20 cellular contexts compared by ENCODE assay signal in genomic region chr6:43122146-43122545, GRCh38. TPM values are rescaled to one million over a fixed set of nuclear protein-coding genes. Genes with fewer than 3 reads are reported as not detected.
DNase-seq lines count a peak whose midpoint lies in the region; ATAC-seq and TF ChIP-seq lines count a peak whose summit lies in the region.
"Had no signal": no experiment of that assay in that cellular context is flagged by ENCODE, and none has a peak within 500 bp of the region (broad histone marks: within the 10 kb centered on the region; RNA-seq: fewer than 3 reads in every experiment).

No MANE protein-coding gene starts in this region.

- POLR2A ChIA-PET in MCF 10A (lab: Yijun Ruan, JAX), result interaction anchor here (1.2 to 3.7 kb wide), 5 partner anchors 25 to 247 kb away, joined by 3 to 17 read pairs (median 6); partner anchors contain the start of genes PTK7 and ZNF318

- peaks cover 9% of the 10 kb centered on the region for H3K36me3 Mint-ChIP-seq in MCF 10A (ENCODE audit: insufficient read depth, unreplicated experiment)
- H3K36me3 Mint-ChIP-seq in natural killer cell treated with Interleukin-12 subunit alpha and Interleukin-12 subunit beta and Interleukin-15 and Interleukin-18, amount 100 ng/mL, for 72 hours, result no peaks in the 10 kb centered on the region
- no peaks in the 10 kb centered on the region for H3K36me3 Mint-ChIP-seq in activated T-cell treated with anti-CD3 and anti-CD28 coated beads, Interleukin-2, amount 50 U/mL, for 24 hours (ENCODE audit: low read depth)
- H3K36me3 Mint-ChIP-seq: activated CD4-positive, alpha-beta memory T cell treated with anti-CD3 and anti-CD28 coated beads for 36 hours; activated naive CD4-positive, alpha-beta T cell treated with anti-CD3 and anti-CD28 coated beads, Interleukin-2, amount 50 U/mL, for 24 hours had no signal

- no peak overlapping the region for H3K4me3 Mint-ChIP-seq in MCF 10A (ENCODE audit: unreplicated experiment)
- H3K4me3 Mint-ChIP-seq in natural killer cell treated with Interleukin-12 subunit alpha and Interleukin-12 subunit beta and Interleukin-15 and Interleukin-18, amount 100 ng/mL, for 72 hours, result no peak overlapping the region
- H3K4me3 Mint-ChIP-seq in activated T-cell treated with anti-CD3 and anti-CD28 coated beads, Interleukin-2, amount 50 U/mL, for 24 hours, result no peak overlapping the region
- H3K4me3 Mint-ChIP-seq: activated CD4-positive, alpha-beta memory T cell treated with anti-CD3 and anti-CD28 coated beads for 36 hours; activated naive CD4-positive, alpha-beta T cell treated with anti-CD3 and anti-CD28 coated beads, Interleukin-2, amount 50 U/mL, for 24 hours; T-helper 17 cell had no signal

- CTCF ChIA-PET in MCF 10A (lab: Yijun Ruan, JAX), result interaction anchor here (0.7 to 2.7 kb wide), 2 partner anchors 21 to 1039 kb away, joined by 3 to 11 read pairs; no protein-coding TSS in a partner anchor

- 92% methylated on average over 2 of the region's 2 CpGs for WGBS in mesenchymal stem cell

- peak overlapping the region; percentile 79 for H4K91ac ChIP-seq in mesenchymal stem cell (ENCODE audit: low read length)

- H3K4me3 ChIP-seq in mesenchymal stem cell (ENCODE audit: insufficient read depth in 1 of 2, low read depth in 1 of 2, low read length in 2 of 2), result peak overlapping the region in 1 of 2 experiments; percentile 28
- H3K4me3 ChIP-seq in upper lobe of right lung, result no peak overlapping the region
- H3K4me3 ChIP-seq: mucosa of descending colon had no signal

- no peak overlapping the region for H3K4me2 ChIP-seq in mesenchymal stem cell (ENCODE audit: low read length, poor library complexity, severe bottlenecking)

- H2BK15ac ChIP-seq in mesenchymal stem cell (ENCODE audit: low read depth, poor library complexity, severe bottlenecking), result peak overlapping the region; percentile 39

- peak overlapping the region; percentile 98 for H3K27ac ChIP-seq in mesenchymal stem cell (ENCODE audit: low read length, poor library complexity, severe bottlenecking)
- H3K27ac ChIP-seq in upper lobe of right lung, result peak overlapping the region; percentile 68
- H3K27ac ChIP-seq: C4-2B had no signal

- no peak for ATAC-seq in upper lobe of right lung
- ATAC-seq in natural killer cell treated with Interleukin-12 subunit alpha and Interleukin-12 subunit beta and Interleukin-15 and Interleukin-18, amount 100 ng/mL, for 72 hours, result no peak
- ATAC-seq: mucosa of descending colon, T-helper 17 cell had no signal

- no TSS peak for BruUV-seq in MCF 10A (replicated peaks; lab: Mats Ljungman, UMichigan)

- TF ChIP-seq CTCF in MCF 10A (IDR thresholded peaks at IDR 0.05; ENCODE audit: unreplicated experiment), result no peak
- no peak for TF ChIP-seq CTCF in upper lobe of right lung (IDR thresholded peaks at IDR 0.05)

- H2BK120ac ChIP-seq in mesenchymal stem cell (ENCODE audit: low read depth, low read length), result peak overlapping the region; percentile 19

- peak overlapping the region; percentile 46 for H2BK5ac ChIP-seq in mesenchymal stem cell (ENCODE audit: low read depth, low read length, poor library complexity, severe bottlenecking)

- peak overlapping the region; percentile 70 for H4K8ac ChIP-seq in mesenchymal stem cell (ENCODE audit: low read length)

- H2AFZ ChIP-seq in mesenchymal stem cell (ENCODE audit: low read depth, low read length), result no peak overlapping the region

- H3K9me3 ChIP-seq in mesenchymal stem cell (ENCODE audit: control insufficient read depth, low read length) (no peaks in the 10 kb centered on the region), upper lobe of right lung (no peaks in the 10 kb centered on the region)
- H3K9me3 ChIP-seq: mucosa of descending colon had no signal

- peak overlapping the region; percentile 73 for H3K27ac Mint-ChIP-seq in MCF 10A (ENCODE audit: low read depth, unreplicated experiment)
- no peak overlapping the region for H3K27ac Mint-ChIP-seq in natural killer cell treated with Interleukin-12 subunit alpha and Interleukin-12 subunit beta and Interleukin-15 and Interleukin-18, amount 100 ng/mL, for 72 hours
- H3K27ac Mint-ChIP-seq in activated T-cell treated with anti-CD3 and anti-CD28 coated beads, Interleukin-2, amount 50 U/mL, for 24 hours, result no peak overlapping the region
- H3K27ac Mint-ChIP-seq: activated CD4-positive, alpha-beta memory T cell treated with anti-CD3 and anti-CD28 coated beads for 36 hours; activated naive CD4-positive, alpha-beta T cell treated with anti-CD3 and anti-CD28 coated beads, Interleukin-2, amount 50 U/mL, for 24 hours; T-helper 17 cell had no signal

- H3K4me1 Mint-ChIP-seq in MCF 10A (ENCODE audit: insufficient read depth, unreplicated experiment), result peaks cover 35% of the 10 kb centered on the region
- H3K4me1 Mint-ChIP-seq in natural killer cell treated with Interleukin-12 subunit alpha and Interleukin-12 subunit beta and Interleukin-15 and Interleukin-18, amount 100 ng/mL, for 72 hours (ENCODE audit: low read depth in 2 of 2), result no peaks in the 10 kb centered on the region
- no peaks in the 10 kb centered on the region for H3K4me1 Mint-ChIP-seq in activated T-cell treated with anti-CD3 and anti-CD28 coated beads, Interleukin-2, amount 50 U/mL, for 24 hours (ENCODE audit: low read depth)
- H3K4me1 Mint-ChIP-seq: activated naive CD4-positive, alpha-beta T cell treated with anti-CD3 and anti-CD28 coated beads, Interleukin-2, amount 50 U/mL, for 24 hours; T-helper 17 cell had no signal

- H3K9ac ChIP-seq in mesenchymal stem cell (ENCODE audit: low read length), result peak overlapping the region; percentile 87

- H3K23ac ChIP-seq in mesenchymal stem cell (ENCODE audit: low read length in 2 of 2), result peak overlapping the region in 1 of 2 experiments; percentile 68

- H2AK5ac ChIP-seq in mesenchymal stem cell (ENCODE audit: low read length, severe bottlenecking), result peak overlapping the region; percentile 91

- H3K79me1 ChIP-seq in mesenchymal stem cell (replicated peaks; ENCODE audit: low read length, poor library complexity, severe bottlenecking), result peaks cover 6% of the 10 kb centered on the region

- peak overlapping the region; percentile 75 to 76 for H3K18ac ChIP-seq in mesenchymal stem cell (ENCODE audit: low read depth in 1 of 2, low read length in 2 of 2)

- H3K14ac ChIP-seq in mesenchymal stem cell (ENCODE audit: low read length in 2 of 2), result peak overlapping the region in 1 of 2 experiments; percentile 97

- no peaks in the 10 kb centered on the region for H3K9me3 Mint-ChIP-seq in MCF 10A (ENCODE audit: unreplicated experiment)
- no peaks in the 10 kb centered on the region for H3K9me3 Mint-ChIP-seq in natural killer cell treated with Interleukin-12 subunit alpha and Interleukin-12 subunit beta and Interleukin-15 and Interleukin-18, amount 100 ng/mL, for 72 hours
- no peaks in the 10 kb centered on the region for H3K9me3 Mint-ChIP-seq in activated T-cell treated with anti-CD3 and anti-CD28 coated beads, Interleukin-2, amount 50 U/mL, for 24 hours
- H3K9me3 Mint-ChIP-seq: activated CD4-positive, alpha-beta memory T cell treated with anti-CD3 and anti-CD28 coated beads for 36 hours; activated naive CD4-positive, alpha-beta T cell treated with anti-CD3 and anti-CD28 coated beads, Interleukin-2, amount 50 U/mL, for 24 hours had no signal

- intact Hi-C loops in MCF 10A (cut with micrococcal nuclease), result no loop called here
- intact Hi-C loops in upper lobe of right lung (cut with DNase I), result no loop called here

- no peaks in the 10 kb centered on the region for H3K27me3 Mint-ChIP-seq in MCF 10A (ENCODE audit: insufficient read depth, unreplicated experiment)
- no peaks in the 10 kb centered on the region for H3K27me3 Mint-ChIP-seq in natural killer cell treated with Interleukin-12 subunit alpha and Interleukin-12 subunit beta and Interleukin-15 and Interleukin-18, amount 100 ng/mL, for 72 hours
- no peaks in the 10 kb centered on the region for H3K27me3 Mint-ChIP-seq in activated T-cell treated with anti-CD3 and anti-CD28 coated beads, Interleukin-2, amount 50 U/mL, for 24 hours
- H3K27me3 Mint-ChIP-seq: activated CD4-positive, alpha-beta memory T cell treated with anti-CD3 and anti-CD28 coated beads for 36 hours; activated naive CD4-positive, alpha-beta T cell treated with anti-CD3 and anti-CD28 coated beads, Interleukin-2, amount 50 U/mL, for 24 hours had no signal

- peak overlapping the region; percentile 59 to 65 for H2BK12ac ChIP-seq in mesenchymal stem cell (ENCODE audit: low read length in 2 of 2)

- peaks cover 73% of the 10 kb centered on the region for H3K4me1 ChIP-seq in mesenchymal stem cell (ENCODE audit: control insufficient read depth, insufficient read depth, low read depth, low read length)
- peaks cover 30% of the 10 kb centered on the region for H3K4me1 ChIP-seq in upper lobe of right lung

- H3K27me3 ChIP-seq in mesenchymal stem cell (ENCODE audit: control insufficient read depth in 1 of 2, insufficient read depth in 1 of 2, low read length in 2 of 2) (no peaks in the 10 kb centered on the region), upper lobe of right lung (no peaks in the 10 kb centered on the region)

- H3K36me3 ChIP-seq in mesenchymal stem cell (ENCODE audit: control insufficient read depth in 1 of 2, insufficient read depth in 2 of 2, low read depth in 1 of 2, low read length in 2 of 2), result peaks cover 0 to 5% of the 10 kb centered on the region in 2 experiments
- H3K36me3 ChIP-seq in upper lobe of right lung, result no peaks in the 10 kb centered on the region

- DNase-seq in NCI-H69 (lab: John Stamatoyannopoulos, UW) (peak; percentile 26), MCF 10A (ENCODE audit: unreplicated experiment) (no peak), mesenchymal stem cell (no peak), upper lobe of right lung (no peak), amygdala (lab: John Stamatoyannopoulos, UW) (no peak)
- DNase-seq in natural killer cell treated with Interleukin-12 subunit alpha and Interleukin-12 subunit beta and Interleukin-15 and Interleukin-18, amount 100 ng/mL, for 72 hours (ENCODE audit: low spot score), result no peak
- DNase-seq in activated T-cell treated with anti-CD3 and anti-CD28 coated beads, Interleukin-2, amount 50 U/mL, for 24 hours, result no peak
- DNase-seq: activated CD4-positive, alpha-beta memory T cell treated with anti-CD3 and anti-CD28 coated beads for 36 hours; activated T-cell treated with anti-CD3 and anti-CD28 coated beads, Interleukin-2, amount 50 U/mL, for 48 hours; DMS53; left cardiac atrium; MV-4-11; NCI-H2029; NCI-H446 treated with DMSO at 0.1 percent for 48 hours; Right ventricle myocardium superior; T-helper 17 cell; WERI-Rb-1 had no signal

- peak overlapping the region in 1 of 2 experiments; percentile 80 for H3K4ac ChIP-seq in mesenchymal stem cell (ENCODE audit: low read depth in 1 of 2, low read length in 2 of 2)

RNA-seq across cellular contexts. Expression of gene PTK7, which starts 46.0 kb away (rescaled TPM):
- total RNA-seq in MCF 10A (2022), result 42.6 and 48.4 TPM in 2 replicates
- 73.1 TPM for polyA plus RNA-seq in mesenchymal stem cell (2013, experiment 1 of 2)
- 71.9 TPM for polyA plus RNA-seq in mesenchymal stem cell (2013, experiment 2 of 2)
- 97.1 TPM for total RNA-seq in upper lobe of right lung
- 1 to 10 TPM; 1.2 to 4.1 TPM for total RNA-seq in natural killer cell treated with Interleukin-12 subunit alpha and Interleukin-12 subunit beta and Interleukin-15 and Interleukin-18, amount 100 ng/mL, for 72 hours

RNA-seq across cellular contexts. Expression of gene SRF, which starts 48.9 kb away (rescaled TPM):
- total RNA-seq in MCF 10A (2022), result 29.7 and 32.1 TPM in 2 replicates
- polyA plus RNA-seq in mesenchymal stem cell (2013, experiment 1 of 2), result 30.1 TPM
- polyA plus RNA-seq in mesenchymal stem cell (2013, experiment 2 of 2), result 29.6 TPM
- total RNA-seq in upper lobe of right lung, result 33.6 TPM
- 10 to 100 TPM; 56.8 to 70.4 TPM for total RNA-seq in natural killer cell treated with Interleukin-12 subunit alpha and Interleukin-12 subunit beta and Interleukin-15 and Interleukin-18, amount 100 ng/mL, for 72 hours

RNA-seq across cellular contexts. Expression of gene CUL9, which starts 59.9 kb away (rescaled TPM):
- total RNA-seq in MCF 10A (2022), result 39.6 and 42.8 TPM in 2 replicates
- polyA plus RNA-seq in mesenchymal stem cell (2013, experiment 1 of 2), result 12.8 TPM
- 11.6 TPM for polyA plus RNA-seq in mesenchymal stem cell (2013, experiment 2 of 2)
- 37.4 TPM for total RNA-seq in upper lobe of right lung
- total RNA-seq in natural killer cell treated with Interleukin-12 subunit alpha and Interleukin-12 subunit beta and Interleukin-15 and Interleukin-18, amount 100 ng/mL, for 72 hours, result 10 to 100 TPM; 41.5 to 85.8 TPM
